18 cellular contexts compared by ENCODE assay signal in the genomic region with DNA sequence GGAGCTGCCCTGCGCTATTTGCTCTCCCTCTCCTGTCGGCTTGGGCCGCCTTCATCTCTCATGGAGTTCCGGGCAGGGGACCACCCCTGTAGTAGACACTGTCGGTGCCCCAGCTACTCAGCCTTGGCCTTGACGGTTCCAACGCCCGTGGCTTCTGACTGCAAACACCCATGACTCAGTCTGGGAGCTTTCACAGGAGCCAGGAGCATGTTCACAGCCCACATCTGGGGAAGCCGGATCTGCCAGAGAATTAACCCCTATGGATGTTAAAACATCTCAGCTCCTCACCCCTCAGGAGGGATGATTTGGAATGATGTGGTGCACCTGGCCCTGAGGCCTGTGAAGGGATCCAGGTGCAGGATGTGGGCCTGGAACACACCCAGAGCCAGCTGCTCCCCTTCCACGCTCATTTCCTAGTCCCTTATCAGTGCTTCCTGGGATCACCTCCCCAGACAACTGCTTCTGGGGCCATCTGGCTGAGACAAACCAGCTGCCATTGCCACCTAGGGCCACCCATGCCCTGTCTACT.
DNase-seq lines count a peak whose midpoint lies in the region; ATAC-seq and TF ChIP-seq lines count a peak whose summit lies in the region.
"Had no signal": no experiment of that assay in that cellular context is flagged by ENCODE, and none has a peak within 500 bp of the region (broad histone marks: within the 10 kb centered on the region; RNA-seq: fewer than 3 reads in every experiment).

No MANE protein-coding gene starts in this region.

- ATAC-seq in heart right ventricle (peak in 7 of 8 donors; percentile 38 to 75 (median 59)), HG02623 (IDR thresholded peaks at IDR 0.05; ENCODE audit: unreplicated experiment) (no peak), left lobe of liver (no peak)
- ATAC-seq: activated naive CD8-positive, alpha-beta T cell treated with anti-CD3 and anti-CD28 coated beads, Interleukin-2, amount 50 U/mL, for 24 hours had no signal

- no peak for TF ChIP-seq POLR2A in vagina (IDR thresholded peaks at IDR 0.05)

- no peak overlapping the region for H2AFZ ChIP-seq in SK-N-SH (ENCODE audit: low read depth)

- in situ Hi-C loops in GM13976 (cut with MboI; ENCODE audit: low sequenced_read_pairs, unreplicated experiment): no loop called here

- H3K4me1 ChIP-seq in SK-N-SH (ENCODE audit: control insufficient read depth in 1 of 2, insufficient read depth in 2 of 2, low read depth in 1 of 2, low read length in 1 of 2) (peaks cover 0 to 29% of the 10 kb centered on the region in 2 experiments; a peak in 1 of 4 replicates), heart right ventricle (peaks cover 0 to 12% (median 0%) of the 10 kb centered on the region in 9 donors), vagina (no peaks in the 10 kb centered on the region)

- H3K36me3 ChIP-seq in SK-N-SH (replicated peaks in 1 of 2; ENCODE audit: control insufficient read depth in 1 of 2, insufficient read depth in 2 of 2, low read length in 1 of 2): no peaks in the 10 kb centered on the region
- no peaks in the 10 kb centered on the region for H3K36me3 ChIP-seq in heart right ventricle
- no peaks in the 10 kb centered on the region for H3K36me3 ChIP-seq in vagina

- WGBS in SK-N-SH (ENCODE audit: low lambda C conversion rate): 51% methylated on average over 10 of the region's 10 CpGs
- 57 to 66% methylated on average over 10 of the region's 10 CpGs for WGBS in heart right ventricle, 2 donors

- H3K9ac ChIP-seq in SK-N-SH: no peak overlapping the region

- CTCF ChIA-PET in SK-N-SH (lab: Yijun Ruan, JAX): interaction anchor here (0.6 to 3.0 kb wide), 7 partner anchors 14 to 226 kb away, joined by 3 to 12 read pairs (median 4); no protein-coding TSS in a partner anchor

- intact Hi-C loops in heart right ventricle (cut with DNase I): no loop called here
- intact Hi-C loops in vagina (cut with DNase I): no loop called here

- H3K27me3 ChIP-seq in SK-N-SH (ENCODE audit: insufficient read depth) (no peaks in the 10 kb centered on the region), heart right ventricle (peaks cover 0 to 51% (median 46%) of the 10 kb centered on the region in 7 donors), vagina (no peaks in the 10 kb centered on the region)

- no peaks in the 10 kb centered on the region for H3K9me2 ChIP-seq in SK-N-SH

- TF ChIP-seq CTCF in GM13976 (IDR thresholded peaks at IDR 0.05; ENCODE audit: borderline replicate concordance, control extremely low read depth, extremely low read depth, insufficient read depth, missing control alignments) (no peak), SK-N-SH (IDR thresholded peaks at IDR 0.05) (no peak), heart right ventricle (IDR thresholded peaks at IDR 0.05) (no peak), vagina (IDR thresholded peaks at IDR 0.05) (no peak)

- H3K27ac ChIP-seq in SK-N-SH (ENCODE audit: low read depth in 2 of 2, low read length in 1 of 2) (peak overlapping the region in 1 of 2 experiments; percentile 67; a peak in 2 of 4 replicates), heart right ventricle (peak overlapping the region in 4 of 10 donors; percentile 13 to 44 (median 22)), vagina (no peak overlapping the region)
- H3K27ac ChIP-seq: epithelial cell of prostate, RWPE1 had no signal

- H3F3A ChIP-seq in SK-N-SH (replicated peaks; ENCODE audit: insufficient read depth): no peaks in the 10 kb centered on the region

- POLR2A ChIA-PET in SK-N-SH (lab: Yijun Ruan, JAX): no interaction called here

- no peaks in the 10 kb centered on the region for H3K9me3 ChIP-seq in SK-N-SH
- H3K9me3 ChIP-seq in heart right ventricle: peaks cover 0 to 4% (median 0%) of the 10 kb centered on the region in 11 donors
- H3K9me3 ChIP-seq in vagina: no peaks in the 10 kb centered on the region

- no peaks in the 10 kb centered on the region for H4K20me1 ChIP-seq in SK-N-SH (ENCODE audit: insufficient read depth)

- no peak overlapping the region for H3K4me2 ChIP-seq in SK-N-SH

- no peak for TF ChIP-seq RAD21 in SK-N-SH (IDR thresholded peaks at IDR 0.05; ENCODE audit: low read length)

- TF ChIP-seq EP300 in SK-N-SH (IDR thresholded peaks at IDR 0.05; ENCODE audit: borderline replicate concordance in 1 of 2, low read depth in 1 of 2, low read length in 1 of 2): peak in 1 of 2 experiments; percentile 86; a peak in 2 of 4 replicates

- H3K79me2 ChIP-seq in SK-N-SH (ENCODE audit: insufficient read depth): no peaks in the 10 kb centered on the region

- no peak overlapping the region for H3K4me3 ChIP-seq in SK-N-SH (ENCODE audit: low read depth in 2 of 2, low read length in 1 of 2)
- H3K4me3 ChIP-seq in heart right ventricle: no peak overlapping the region
- no peak overlapping the region for H3K4me3 ChIP-seq in vagina

- DNase-seq in A172 (ENCODE audit: low spot score): peak; percentile 36
- peak; percentile 10 for DNase-seq in GM13976 (ENCODE audit: low spot score)
- DNase-seq in SK-N-SH: peak; percentile 72
- peak in 1 of 2 donors; percentile 49 for DNase-seq in heart right ventricle
- DNase-seq in vagina (ENCODE audit: extremely low spot score in 2 of 2): no peak
- DNase-seq in activated naive CD4-positive, alpha-beta T cell treated with anti-CD3 and anti-CD28 coated beads, Interleukin-2, amount 50 U/mL, for 16 hours: no peak
- no peak for DNase-seq in left lobe of liver (ENCODE audit: low spot score)
- DNase-seq: activated CD4-positive, alpha-beta T cell treated with anti-CD3 and anti-CD28 coated beads, Interleukin-2, amount 10 ng/mL, durations not matched to agents 24 days and 14 days; activated naive CD8-positive, alpha-beta T cell treated with anti-CD3 and anti-CD28 coated beads, Interleukin-2, amount 50 U/mL, for 24 hours; CD4-positive, alpha-beta memory T cell; GOT3; left cardiac atrium; NCI-H1694; NCI-H446; nucleus accumbens had no signal

TF ChIP-seq in SK-N-SH, 30 proteins besides CTCF, POLR2A, EP300 and RAD21:
- TF ChIP-seq RCOR1 (IDR thresholded peaks at IDR 0.05; ENCODE audit: low read length) (peak; percentile 8; the same call in 1 of the 2 replicates), GATA2 (CRISPR knock-in tag; IDR thresholded peaks at IDR 0.05) (peak; percentile 89), RFX5 (IDR thresholded peaks at IDR 0.05; ENCODE audit: low read length) (no peak), YY1 (IDR thresholded peaks at IDR 0.05; ENCODE audit: low read depth) (no peak), GABPA (IDR thresholded peaks at IDR 0.05; ENCODE audit: low read depth) (no peak), FOXJ3 (CRISPR knock-in tag; IDR thresholded peaks at IDR 0.05) (0 out of 2 replicates have a peak, but pooled peaks have one; percentile 42)

Comparison
In these comparisons a context has a peak if more than half of its experiments do, and no peak if none do; other contexts are left out.
1. DNase-seq: peak in A172 (single experiment), GM13976 (single experiment) and SK-N-SH (single experiment); none in vagina (0 of 2), activated naive CD4-positive, alpha-beta T cell treated with anti-CD3 and anti-CD28 coated beads, Interleukin-2, amount 50 U/mL, for 16 hours (single experiment) and left lobe of liver (single experiment).
2. ATAC-seq: peak in heart right ventricle (7 of 8); none in HG02623 (single experiment) and left lobe of liver (single experiment).